ENCODE assay signal across 18 cellular contexts in genomic region chr3:76986876-76987513, GRCh38. TPM values are rescaled to one million over a fixed set of nuclear protein-coding genes. Genes with fewer than 3 reads are reported as not detected.
DNase-seq lines count a peak whose midpoint lies in the region; ATAC-seq and TF ChIP-seq lines count a peak whose summit lies in the region.
"Had no signal": no experiment of that assay in that cellular context is flagged by ENCODE, and none has a peak within 500 bp of the region (broad histone marks: within the 10 kb centered on the region; RNA-seq: fewer than 3 reads in every experiment).

No MANE protein-coding gene starts in this region.

- DNase-seq in A673 (ENCODE audit: low spot score): peak; percentile 70
- peak; percentile 47 to 77 for DNase-seq in SJCRH30
- peak; percentile 17 for DNase-seq in iris pigment epithelial cell (ENCODE audit: low read depth)
- DNase-seq in suprapubic skin (ENCODE audit: low spot score in 2 of 2): no peak
- DNase-seq in activated gamma-delta T cell (lab: John Stamatoyannopoulos, UW): no peak
- DNase-seq: ACHN; CD4-positive, alpha-beta memory T cell; H7; NCI-H2029; NCI-H226; NCI-H526; NK-92 treated with Interleukin-12 subunit alpha and Interleukin-12 subunit beta, amount 100 ng/mL, for 24 hours; PC-9; Right ventricle myocardium superior; T-helper 9 cell had no signal

- H3K27ac ChIP-seq in A673 (ENCODE audit: low read depth, low read length, poor library complexity, severe bottlenecking): peak overlapping the region; percentile 31
- peak overlapping the region; percentile 77 for H3K27ac ChIP-seq in SJCRH30
- no peak overlapping the region for H3K27ac ChIP-seq in suprapubic skin
- H3K27ac ChIP-seq: PC-9 had no signal

- TF ChIP-seq EP300 in suprapubic skin (IDR thresholded peaks at IDR 0.05): no peak

- no peaks in the 10 kb centered on the region for H3K9me3 ChIP-seq in A673 (ENCODE audit: low read depth, low read length, poor library complexity, severe bottlenecking)
- H3K9me3 ChIP-seq in SJCRH30 (replicated peaks): no peaks in the 10 kb centered on the region
- no peaks in the 10 kb centered on the region for H3K9me3 ChIP-seq in suprapubic skin

- H3K36me3 ChIP-seq in A673 (ENCODE audit: insufficient read depth, low read length, poor library complexity, severe bottlenecking): no peaks in the 10 kb centered on the region
- H3K36me3 ChIP-seq in SJCRH30: no peaks in the 10 kb centered on the region
- H3K36me3 ChIP-seq in suprapubic skin: no peaks in the 10 kb centered on the region

- H3K4me1 ChIP-seq in A673 (ENCODE audit: insufficient read depth, low read length, poor library complexity, severe bottlenecking) (peaks cover 12% of the 10 kb centered on the region), SJCRH30 (peaks cover 16% of the 10 kb centered on the region), suprapubic skin (no peaks in the 10 kb centered on the region)

- CTCF ChIA-PET in A673 (lab: Charles Lee): no interaction called here

- TF ChIP-seq CTCF in A673 (conservative IDR thresholded peaks at IDR 0.05; ENCODE audit: low read depth, low read length) (no peak), LNCAP (IDR thresholded peaks at IDR 0.05) (0 out of 2 replicates have a peak, but pooled peaks have one; percentile 24), suprapubic skin (IDR thresholded peaks at IDR 0.05) (no peak)

- POLR2A ChIA-PET in A673 (lab: Charles Lee; ENCODE audit: low non-redundant PET): interaction anchor here (0.8 kb wide), 1 partner anchor 309 kb away, joined by 3 read pairs; no protein-coding TSS in a partner anchor

- ATAC-seq in HG02852 (IDR thresholded peaks at IDR 0.05; ENCODE audit: unreplicated experiment) (no peak), HG02938 (IDR thresholded peaks at IDR 0.05; ENCODE audit: unreplicated experiment) (no peak)

- intact Hi-C loops in A673 (cut with micrococcal nuclease; ENCODE audit: unreplicated experiment): loop anchor here (1.0 kb wide), 1 partner anchor 40 kb away; no protein-coding TSS in a partner anchor

- peak overlapping the region; percentile 32 for H3K4me3 ChIP-seq in A673 (ENCODE audit: low read depth, low read length, poor library complexity, severe bottlenecking)
- peak overlapping the region; percentile 59 for H3K4me3 ChIP-seq in SJCRH30
- H3K4me3 ChIP-seq in suprapubic skin: no peak overlapping the region
- H3K4me3 ChIP-seq: PC-9 had no signal

- BruUV-seq in A673 (replicated peaks; lab: Mats Ljungman, UMichigan): no TSS peak

- TF ChIP-seq POLR2A in suprapubic skin (IDR thresholded peaks at IDR 0.05): no peak

- H3K27me3 ChIP-seq in A673 (replicated peaks; ENCODE audit: insufficient read depth, low read depth, low read length, poor library complexity) (no peaks in the 10 kb centered on the region), SJCRH30 (no peaks in the 10 kb centered on the region), suprapubic skin (no peaks in the 10 kb centered on the region)

- 86% methylated on average over 11 of the region's 11 CpGs for WGBS in suprapubic skin

RNA-seq across cellular contexts. Expression of gene ROBO2, which starts 52.9 kb away (rescaled TPM):
- total RNA-seq in A673 (2021) (17.5 and 18.7 TPM in 2 replicates), suprapubic skin (1 to 10 TPM in 3 of 4 donors, under 1 TPM in 1; 0.95 to 6.7 (median 2.2) TPM)
- 14.0 and 14.3 TPM in 2 replicates for total RNA-seq in SJCRH30 (2014; rRNA removed; shearing (Covaris generic))
- total RNA-seq: CD4-positive, alpha-beta memory T cell had no signal

Comparison
In these comparisons a context has a peak if more than half of its experiments do, and no peak if none do; other contexts are left out.
1. DNase-seq: peak in A673 (single experiment), SJCRH30 (2 of 2) and iris pigment epithelial cell (single experiment); none in suprapubic skin (0 of 2) and activated gamma-delta T cell (single experiment).